Comparison of ENCODE assay signal across 23 cellular contexts in genomic region chr2:150710916-150711315, GRCh38.
DNase-seq lines count a peak whose midpoint lies in the region; TF ChIP-seq lines count a peak whose summit lies in the region.
"Had no signal": no experiment of that assay in that cellular context is flagged by ENCODE, and none has a peak within 500 bp of the region (broad histone marks: within the 10 kb centered on the region; RNA-seq: fewer than 3 reads in every experiment).

No MANE protein-coding gene starts in this region.

- H3K4me2 ChIP-seq in hepatocyte = no peak overlapping the region

- H3K9me3 Mint-ChIP-seq in progenitor cell of endocrine pancreas (ENCODE audit: low read depth) = no peaks in the 10 kb centered on the region
- H3K9me3 Mint-ChIP-seq: CD4-positive, alpha-beta T cell; nephron; WTC11 had no signal

- no peaks in the 10 kb centered on the region for H4K20me1 ChIP-seq in hepatocyte (ENCODE audit: insufficient read depth, poor library complexity, severe bottlenecking)

- no peaks in the 10 kb centered on the region for H3K4me1 Mint-ChIP-seq in progenitor cell of endocrine pancreas (ENCODE audit: low read depth)

- 65% methylated on average over 2 of the region's 2 CpGs for WGBS in hepatocyte (ENCODE audit: low lambda C conversion rate, missing lambda C conversion rate)

- H3K36me3 Mint-ChIP-seq in progenitor cell of endocrine pancreas (ENCODE audit: insufficient read depth) = no peaks in the 10 kb centered on the region
- H3K36me3 Mint-ChIP-seq: WTC11 had no signal

- H2AFZ ChIP-seq in hepatocyte = no peak overlapping the region

- no peak overlapping the region for H3K4me3 ChIP-seq in hepatocyte
- H3K4me3 ChIP-seq: colonic mucosa, lung, pancreas, tibial artery had no signal

- peak; percentile 6 to 56 for DNase-seq in NCI-H2081 (lab: John Stamatoyannopoulos, UW)
- no peak for DNase-seq in NCI-H2081 treated with DMSO at 0.1 percent for 48 hours (lab: John Stamatoyannopoulos, UW)
- DNase-seq in NCI-H1092 treated with DMSO at 0.1 percent for 48 hours (lab: John Stamatoyannopoulos, UW) = peak; percentile 22
- DNase-seq in NCI-H69 (lab: John Stamatoyannopoulos, UW) = peak; percentile 75
- DNase-seq in myocyte (ENCODE audit: low read depth) = peak; percentile 52
- DNase-seq in hepatocyte (ENCODE audit: low spot score) = no peak
- no peak for DNase-seq in progenitor cell of endocrine pancreas (ENCODE audit: low spot score, unreplicated experiment)
- no peak for DNase-seq in cerebellum (ENCODE audit: low spot score)
- DNase-seq: activated CD4-positive, alpha-beta T cell treated with anti-CD3 and anti-CD28 coated beads, Interleukin-2, amount 50 U/mL, for 4 hours; activated CD8-positive, alpha-beta memory T cell treated with anti-CD3 and anti-CD28 coated beads, Interleukin-2, amount 50 U/mL, for 4 hours; activated naive CD4-positive, alpha-beta T cell treated with anti-CD3 and anti-CD28 coated beads, Interleukin-2, amount 50 U/mL, for 16 hours; CD4-positive, alpha-beta T cell; colonic mucosa; effector memory CD4-positive, alpha-beta T cell; head of caudate nucleus; kidney glomerular epithelial cell; NCI-H446 treated with DMSO at 0.1 percent for 48 hours; pancreas; SIG-M5; tibial artery had no signal

- no peaks in the 10 kb centered on the region for H3K79me2 ChIP-seq in hepatocyte

- H3K36me3 ChIP-seq in hepatocyte (replicated peaks; ENCODE audit: insufficient read depth, low read depth) = no peaks in the 10 kb centered on the region
- H3K36me3 ChIP-seq: colonic mucosa, pancreas, tibial artery had no signal

- H3K4me3 Mint-ChIP-seq in progenitor cell of endocrine pancreas (ENCODE audit: low read depth) = no peak overlapping the region
- H3K4me3 Mint-ChIP-seq: CD4-positive, alpha-beta T cell; nephron; WTC11 had no signal

- no peaks in the 10 kb centered on the region for H3K4me1 ChIP-seq in hepatocyte (ENCODE audit: insufficient read depth)
- H3K4me1 ChIP-seq: colonic mucosa, pancreas, tibial artery had no signal

- H3K27me3 ChIP-seq in hepatocyte = no peaks in the 10 kb centered on the region
- H3K27me3 ChIP-seq: colonic mucosa, pancreas, tibial artery had no signal

- no peaks in the 10 kb centered on the region for H3K9me2 ChIP-seq in hepatocyte (replicated peaks; ENCODE audit: insufficient read depth)

- no peak overlapping the region for H3K27ac ChIP-seq in hepatocyte
- H3K27ac ChIP-seq: colonic mucosa, pancreas, tibial artery had no signal

- H3K9me3 ChIP-seq in hepatocyte (ENCODE audit: low read depth) = no peaks in the 10 kb centered on the region
- H3K9me3 ChIP-seq: colonic mucosa, pancreas, tibial artery had no signal

- no peak overlapping the region for H3K27ac Mint-ChIP-seq in progenitor cell of endocrine pancreas
- H3K27ac Mint-ChIP-seq: CD4-positive, alpha-beta T cell; nephron; WTC11 had no signal

- TF ChIP-seq CTCF in hepatocyte (IDR thresholded peaks at IDR 0.05; ENCODE audit: poor library complexity) (no peak), progenitor cell of endocrine pancreas (IDR thresholded peaks at IDR 0.05; ENCODE audit: unreplicated experiment) (no peak)

- no peaks in the 10 kb centered on the region for H3K27me3 Mint-ChIP-seq in progenitor cell of endocrine pancreas
- H3K27me3 Mint-ChIP-seq: CD4-positive, alpha-beta T cell had no signal

Comparison
In these comparisons a context has a peak if more than half of its experiments do, and no peak if none do; other contexts are left out.
1. DNase-seq: peak in NCI-H2081 (2 of 2), NCI-H1092 treated with DMSO at 0.1 percent for 48 hours (single experiment), NCI-H69 (single experiment) and myocyte (single experiment); none in NCI-H2081 treated with DMSO at 0.1 percent for 48 hours (single experiment), hepatocyte (single experiment), progenitor cell of endocrine pancreas (single experiment) and cerebellum (single experiment).